ENCODE assay signal across 1 cellular context in genomic region chr1:15031251-15031930, GRCh38.
TF ChIP-seq lines count a peak whose summit lies in the region.

No MANE protein-coding gene starts in this region.

TF ChIP-seq in WTC11, 78 proteins besides CTCF, POLR2A, EP300 and RAD21 (continued from another document):
- no peak for TF ChIP-seq SMAD4 (CRISPR knock-in tag; IDR thresholded peaks at IDR 0.05)
- TF ChIP-seq E2F5 (CRISPR knock-in tag; IDR thresholded peaks at IDR 0.05): no peak
- TF ChIP-seq ZNF263 (CRISPR knock-in tag; IDR thresholded peaks at IDR 0.05; ENCODE audit: low read depth): no peak
- TF ChIP-seq ATF2 (CRISPR knock-in tag; IDR thresholded peaks at IDR 0.05; ENCODE audit: borderline replicate concordance, low read depth): no peak
- no peak for TF ChIP-seq ZNF532 (CRISPR knock-in tag; IDR thresholded peaks at IDR 0.05; ENCODE audit: borderline replicate concordance)
